15 cellular contexts compared by ENCODE assay signal in genomic region chr15:72281713-72282112, GRCh38. TPM values are rescaled to one million over a fixed set of nuclear protein-coding genes. Genes with fewer than 3 reads are reported as not detected.
DNase-seq lines count a peak whose midpoint lies in the region; ATAC-seq, FAIRE-seq and TF ChIP-seq lines count a peak whose summit lies in the region.
"Had no signal": no experiment of that assay in that cellular context is flagged by ENCODE, and none has a peak within 500 bp of the region (broad histone marks: within the 10 kb centered on the region; RNA-seq: fewer than 3 reads in every experiment).

No MANE protein-coding gene starts in this region.

- no peaks in the 10 kb centered on the region for H3K27me3 Mint-ChIP-seq in chondrocyte (ENCODE audit: low read depth)

- no peak overlapping the region for H3K27ac Mint-ChIP-seq in chondrocyte (ENCODE audit: unreplicated experiment)

- DNase-seq in GM12892 (ENCODE audit: insufficient read length) (no peak), RPMI7951 (ENCODE audit: low read depth) (peak; percentile 24), renal cortical epithelial cell (ENCODE audit: low read depth) (peak; percentile 47), hepatic stellate cell (ENCODE audit: low spot score) (no peak), left lobe of liver (ENCODE audit: low spot score) (no peak), chondrocyte (ENCODE audit: low spot score) (no peak)
- DNase-seq: DMS 273 treated with DMSO at 0.1 percent for 48 hours, HCEC 1CT, MG63, NCI-H1105, NCI-H187, NCI-H345, NCI-H526 treated with DMSO at 0.1 percent for 48 hours, SIG-M5 had no signal

- no peak overlapping the region for H3K4me3 Mint-ChIP-seq in chondrocyte (ENCODE audit: unreplicated experiment)

- TF ChIP-seq CTCF in chondrocyte (IDR thresholded peaks at IDR 0.05) = no peak

- H3K4me1 Mint-ChIP-seq in chondrocyte (ENCODE audit: low read depth) = no peaks in the 10 kb centered on the region

- peak; percentile 71 for FAIRE-seq in GM12892 (lab: Jason Lieb, UNC)

- H3K9me3 Mint-ChIP-seq in chondrocyte (ENCODE audit: low read depth) = no peaks in the 10 kb centered on the region

- ATAC-seq in HG02759 (IDR thresholded peaks at IDR 0.05; ENCODE audit: unreplicated experiment) (peak; percentile 58), left lobe of liver (no peak)

- H3K36me3 Mint-ChIP-seq in chondrocyte (ENCODE audit: low read depth) = peaks cover 1% of the 10 kb centered on the region

- no peak for TF ChIP-seq POLR2A in GM12892 (IDR thresholded peaks at IDR 0.05; ENCODE audit: low read depth, low read length)

RNA-seq across cellular contexts. Expression of gene PARP6, which starts 9.4 kb away (rescaled TPM):
- polyA plus RNA-seq in GM12892 (2012; ENCODE audit: missing spikeins) = 43.7 TPM
- total RNA-seq in RPMI7951 (2014; rRNA removed; shearing (Covaris generic)) = 19.5 and 28.8 TPM in 2 replicates
- total RNA-seq in renal cortical epithelial cell = 13.9 and 22.3 TPM in 2 replicates
- 20.1 TPM for total RNA-seq in left lobe of liver
- 72.4 to 73.1 TPM (median 72.5 TPM) in 3 replicates for total RNA-seq in chondrocyte

RNA-seq across cellular contexts. Expression of gene CELF6, which starts 38.2 kb away (rescaled TPM):
- 1.2 TPM for polyA plus RNA-seq in GM12892 (2012; ENCODE audit: missing spikeins)
- total RNA-seq in RPMI7951 (2014; rRNA removed; shearing (Covaris generic)) = not detected in 2 replicates
- total RNA-seq in renal cortical epithelial cell (0.15 TPM in 1 of 2 replicates, not detected in the other), left lobe of liver (0.65 TPM), chondrocyte (0.42 to 1.3 TPM in 2 of 3 replicates, not detected in the other)

RNA-seq across cellular contexts. Expression of gene PKM, which starts 50.7 kb away (rescaled TPM):
- polyA plus RNA-seq in GM12892 (2012; ENCODE audit: missing spikeins) = 1,976 TPM
- 2,644 and 2,870 TPM in 2 replicates for total RNA-seq in RPMI7951 (2014; rRNA removed; shearing (Covaris generic))
- total RNA-seq in renal cortical epithelial cell (3,079 and 5,384 TPM in 2 replicates), left lobe of liver (31.0 TPM), chondrocyte (909 to 976 TPM (median 944 TPM) in 3 replicates)

Comparison
In these comparisons a context has a peak if more than half of its experiments do, and no peak if none do; other contexts are left out.
1. DNase-seq: peak in RPMI7951 (single experiment) and renal cortical epithelial cell (single experiment); none in GM12892 (single experiment), hepatic stellate cell (single experiment), left lobe of liver (single experiment) and chondrocyte (single experiment).
2. RNA of gene PKM, which starts 50.7 kb away (total RNA-seq): 3,079 to 5,384 TPM in renal cortical epithelial cell, 2,644 to 2,870 TPM in RPMI7951 and 909 to 976 TPM in chondrocyte; 31.0 TPM in left lobe of liver (single experiment); every median in the first group is over 10 times any median in the second.